ENCODE assay signal across 7 cellular contexts in genomic region chr6:106510090-106510970, GRCh38.
DNase-seq lines count a peak whose midpoint lies in the region; ATAC-seq and TF ChIP-seq lines count a peak whose summit lies in the region.

No MANE protein-coding gene starts in this region.

- H3K27me3 ChIP-seq in aorta (ENCODE audit: control insufficient read depth in 1 of 2, insufficient read depth in 2 of 2, low read length in 1 of 2), result no peaks in the 10 kb centered on the region

- WGBS in aorta, 2 donors, result 1 to 2% methylated on average over 55 to 56 of the region's 56 CpGs

- peaks cover 0 to 1% of the 10 kb centered on the region in 2 donors for H3K4me1 ChIP-seq in aorta (ENCODE audit: control insufficient read depth in 1 of 2, insufficient read depth in 2 of 2, low read length in 2 of 2)

- DNase-seq in NOMO-1 (lab: John Stamatoyannopoulos, UW; ENCODE audit: unreplicated experiment in 2 of 2) (peak; percentile 81 to 88), fibroblast of the aortic adventitia (ENCODE audit: low read depth) (peak; percentile 33), omental fat pad (ENCODE audit: low spot score) (no peak), aorta (peak; percentile 60 to 81)
- peak; percentile 81 to 83 for DNase-seq in activated T-cell treated with anti-CD3 and anti-CD28 coated beads, Interleukin-2, amount 50 U/mL, for 48 hours

- intact Hi-C loops in aorta (cut with DNase I), result no loop called here

- TF ChIP-seq CTCF in fibroblast of the aortic adventitia (IDR thresholded peaks at IDR 0.05; ENCODE audit: insufficient read depth, low read length) (no peak), omental fat pad (IDR thresholded peaks at IDR 0.05) (no peak)

- ATAC-seq in GM18517 (IDR thresholded peaks at IDR 0.05; ENCODE audit: unreplicated experiment), result peak; percentile 34
- ATAC-seq in HG03066 (IDR thresholded peaks at IDR 0.05; ENCODE audit: low read depth, unreplicated experiment), result peak; percentile 30
- ATAC-seq in omental fat pad (ENCODE audit: low FRiP score), result peak; percentile 43
- ATAC-seq in aorta (ENCODE audit: low FRiP score), result peak; percentile 17

- no peak overlapping the region for H3K27ac ChIP-seq in aorta (ENCODE audit: low read depth in 1 of 2, low read length in 2 of 2)

- H3K4me3 ChIP-seq in fibroblast of the aortic adventitia (ENCODE audit: low read depth, low read length) (peak overlapping the region; percentile 64), aorta (ENCODE audit: low read length in 2 of 2) (no peak overlapping the region)

- no peaks in the 10 kb centered on the region for H3K9me3 ChIP-seq in aorta (ENCODE audit: control insufficient read depth, low read length)

- H3K36me3 ChIP-seq in aorta (ENCODE audit: control insufficient read depth in 1 of 2, insufficient read depth in 2 of 2, low read length in 1 of 2), result no peaks in the 10 kb centered on the region
